27 cellular contexts compared by ENCODE assay signal in the genomic region with DNA sequence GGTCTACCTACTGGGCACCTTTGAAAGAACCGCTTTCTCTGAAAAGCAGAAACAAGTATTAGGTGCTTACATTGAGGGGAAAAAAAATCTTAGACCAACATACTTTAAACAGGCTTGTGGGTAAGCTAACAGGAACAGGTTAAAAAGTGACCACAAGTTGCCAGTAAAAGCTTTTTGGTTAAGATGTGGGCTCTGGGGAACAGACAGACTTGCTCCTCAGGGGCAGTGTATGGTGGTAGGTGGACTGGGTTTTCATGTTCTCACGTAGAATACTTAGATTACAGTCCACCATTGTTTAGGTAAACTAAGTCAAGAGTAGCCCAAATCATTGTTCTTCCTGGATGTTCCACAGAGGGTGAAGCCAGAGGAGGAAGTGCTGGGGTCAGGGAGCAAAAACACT.
"Had no signal": no experiment of that assay in that cellular context is flagged by ENCODE, and none has a peak within 500 bp of the region (broad histone marks: within the 10 kb centered on the region; RNA-seq: fewer than 3 reads in every experiment).

No MANE protein-coding gene starts in this region.

- H3K36me3 Mint-ChIP-seq: memory B cell, neural progenitor cell had no signal

- H3K27ac Mint-ChIP-seq: dendritic cell treated with granulocyte-macrophage colony-stimulating factor and Interleukin-4, amounts not matched to agents 40 ng/mL and 50 ng/mL, for 4 days; endodermal cell; memory B cell; neural progenitor cell; progenitor cell of endocrine pancreas; stimulated activated naive B cell treated with anti-CD40 and anti-IgM and Interleukin-4, amounts not matched to agents 10 μg/mL and 1 μg/mL and 100 μg/mL, for 72 hours; type B pancreatic cell had no signal

- H3K9ac ChIP-seq: parathyroid adenoma had no signal

- H3K4me3 Mint-ChIP-seq: dendritic cell treated with granulocyte-macrophage colony-stimulating factor and Interleukin-4, amounts not matched to agents 40 ng/mL and 50 ng/mL, for 4 days; endodermal cell; memory B cell; nephron; neural progenitor cell; stimulated activated naive B cell treated with anti-CD40 and anti-IgM and Interleukin-4, amounts not matched to agents 10 μg/mL and 1 μg/mL and 100 μg/mL, for 72 hours; type B pancreatic cell had no signal

- H3K79me2 ChIP-seq: hepatocyte, parathyroid adenoma had no signal

- ATAC-seq: esophagus mucosa; gastrocnemius medialis; heart left ventricle; left lobe of liver; right lobe of liver; stimulated activated naive B cell treated with anti-CD40 and anti-IgM and Interleukin-4, amounts not matched to agents 10 μg/mL and 1 μg/mL and 100 μg/mL, for 72 hours had no signal

- H3K9me3 ChIP-seq: colonic mucosa, gastrocnemius medialis, heart left ventricle, right lobe of liver, stomach, testis, tibial artery had no signal

- H3K27me3 ChIP-seq: colonic mucosa, gastrocnemius medialis, heart left ventricle, hepatocyte, neural progenitor cell, right lobe of liver, stomach, testis, tibial artery had no signal

- H2AFZ ChIP-seq: hepatocyte, neural progenitor cell, parathyroid adenoma had no signal

- H3K4me1 ChIP-seq: colonic mucosa, neural progenitor cell had no signal

- H3K27me3 Mint-ChIP-seq: dendritic cell treated with granulocyte-macrophage colony-stimulating factor and Interleukin-4, amounts not matched to agents 40 ng/mL and 50 ng/mL, for 4 days; memory B cell; progenitor cell of endocrine pancreas; stimulated activated naive B cell treated with anti-CD40 and anti-IgM and Interleukin-4, amounts not matched to agents 10 μg/mL and 1 μg/mL and 100 μg/mL, for 72 hours; type B pancreatic cell had no signal

- H3K27ac ChIP-seq: colonic mucosa, epithelial cell of prostate, gastrocnemius medialis, heart left ventricle, hepatocyte, neural progenitor cell, parathyroid adenoma, right lobe of liver, stomach, testis, tibial artery had no signal

- DNase-seq: colonic mucosa; effector CD8-positive, alpha-beta T cell; endodermal cell; foreskin fibroblast; gastrocnemius medialis; heart left ventricle; kidney; right lobe of liver; small intestine; stimulated activated CD4-positive, alpha-beta T cell treated with anti-CD3 and anti-CD28 coated beads, Interleukin-15, amount 100 ng/mL, for 24 hours; stimulated activated CD4-positive, alpha-beta T cell treated with anti-CD3 and anti-CD28 coated beads, Interleukin-2, amount 100 ng/mL, for 48 hours; stimulated activated naive B cell treated with anti-CD40 and anti-IgM and Interleukin-4, amounts not matched to agents 10 μg/mL and 1 μg/mL and 100 μg/mL, for 72 hours; stomach; testis; tibial artery had no signal

- H3K4me3 ChIP-seq: colonic mucosa, gastrocnemius medialis, heart left ventricle, hepatocyte, lung, neural progenitor cell, right lobe of liver, stomach, testis, tibial artery had no signal

- H3K36me3 ChIP-seq: colonic mucosa, gastrocnemius medialis, neural progenitor cell, right lobe of liver, tibial artery had no signal

- H3K9me3 Mint-ChIP-seq: dendritic cell treated with granulocyte-macrophage colony-stimulating factor and Interleukin-4, amounts not matched to agents 40 ng/mL and 50 ng/mL, for 4 days; endodermal cell; memory B cell; nephron; neural progenitor cell; stimulated activated naive B cell treated with anti-CD40 and anti-IgM and Interleukin-4, amounts not matched to agents 10 μg/mL and 1 μg/mL and 100 μg/mL, for 72 hours; type B pancreatic cell had no signal

- H3K4me2 ChIP-seq: hepatocyte, neural progenitor cell had no signal

- FAIRE-seq: kidney, small intestine had no signal
